In genomic region chr2:158391876-158392275, GRCh38 we compare ENCODE assay signal across 14 cellular contexts.
DNase-seq lines count a peak whose midpoint lies in the region; ATAC-seq, FAIRE-seq and TF ChIP-seq lines count a peak whose summit lies in the region.
"Had no signal": no experiment of that assay in that cellular context is flagged by ENCODE, and none has a peak within 500 bp of the region (broad histone marks: within the 10 kb centered on the region; RNA-seq: fewer than 3 reads in every experiment).

No MANE protein-coding gene starts in this region.

- no peak for TF ChIP-seq CTCF in astrocyte (IDR thresholded peaks at IDR 0.05; ENCODE audit: insufficient read depth, low read depth, low read length)

- peaks cover 9% of the 10 kb centered on the region for H3K27me3 Mint-ChIP-seq in activated CD8-positive, alpha-beta memory T cell treated with anti-CD3 and anti-CD28 coated beads, Interleukin-2, amount 10 ng/mL, durations not matched to agents 7 days and 5 days
- H3K27me3 Mint-ChIP-seq in astrocyte (ENCODE audit: low read depth, unreplicated experiment) = no peaks in the 10 kb centered on the region

- no peak overlapping the region for H3K9ac ChIP-seq in astrocyte (ENCODE audit: low read length)

- ATAC-seq in activated CD8-positive, alpha-beta memory T cell treated with anti-CD3 and anti-CD28 coated beads, Interleukin-2, amount 10 ng/mL, durations not matched to agents 7 days and 5 days = peak; percentile 67
- ATAC-seq in GM18867 (IDR thresholded peaks at IDR 0.05; ENCODE audit: unreplicated experiment) = no peak
- no peak for ATAC-seq in GM18519 (IDR thresholded peaks at IDR 0.05; ENCODE audit: low FRiP score, unreplicated experiment)
- ATAC-seq in GM18498 (IDR thresholded peaks at IDR 0.05; ENCODE audit: unreplicated experiment) = no peak
- ATAC-seq: stimulated activated naive B cell treated with anti-CD40 and anti-IgM and Interleukin-4, amounts not matched to agents 10 μg/mL and 1 μg/mL and 100 μg/mL, for 72 hours had no signal

- no peaks in the 10 kb centered on the region for H3K36me3 ChIP-seq in astrocyte (ENCODE audit: insufficient read depth, low read length)
- H3K36me3 ChIP-seq: cardiac muscle cell had no signal

- peak overlapping the region; percentile 27 for H3K27ac ChIP-seq in astrocyte (ENCODE audit: low read depth, low read length)
- H3K27ac ChIP-seq: cardiac muscle cell had no signal

- no peaks in the 10 kb centered on the region for H3K27me3 ChIP-seq in astrocyte (ENCODE audit: insufficient read depth, low read length)
- H3K27me3 ChIP-seq: cardiac muscle cell had no signal

- H3K4me1 Mint-ChIP-seq in activated CD8-positive, alpha-beta memory T cell treated with anti-CD3 and anti-CD28 coated beads, Interleukin-2, amount 10 ng/mL, durations not matched to agents 7 days and 5 days = peaks cover 8% of the 10 kb centered on the region
- peaks cover 22% of the 10 kb centered on the region for H3K4me1 Mint-ChIP-seq in astrocyte (ENCODE audit: low read depth, unreplicated experiment)

- no peaks in the 10 kb centered on the region for H3K36me3 Mint-ChIP-seq in activated CD8-positive, alpha-beta memory T cell treated with anti-CD3 and anti-CD28 coated beads, Interleukin-2, amount 10 ng/mL, durations not matched to agents 7 days and 5 days
- no peaks in the 10 kb centered on the region for H3K36me3 Mint-ChIP-seq in astrocyte (ENCODE audit: low read depth, unreplicated experiment)
- H3K36me3 Mint-ChIP-seq: immature natural killer cell; stimulated activated naive B cell treated with anti-CD40 and anti-IgM and Interleukin-4, amounts not matched to agents 10 μg/mL and 1 μg/mL and 100 μg/mL, for 72 hours had no signal

- peak overlapping the region; percentile 6 for H2AFZ ChIP-seq in astrocyte (ENCODE audit: low read depth, low read length)

- no peak for FAIRE-seq in astrocyte (lab: Jason Lieb, UNC)

- DNase-seq in activated CD8-positive, alpha-beta memory T cell treated with anti-CD3 and anti-CD28 coated beads, Interleukin-2, amount 10 ng/mL, durations not matched to agents 7 days and 5 days = no peak
- DNase-seq in activated CD8-positive, alpha-beta memory T cell treated with anti-CD3 and anti-CD28 coated beads, Interleukin-2, amount 50 U/mL, for 48 hours = no peak
- DNase-seq in HT-29 (ENCODE audit: low spot score) (peak; percentile 55), astrocyte (ENCODE audit: low read depth) (peak; percentile 43), renal cortical epithelial cell (ENCODE audit: low read depth) (peak; percentile 22)
- DNase-seq: activated CD8-positive, alpha-beta memory T cell treated with anti-CD3 and anti-CD28 coated beads for 24 hours; NCI-H1092; stimulated activated naive B cell treated with anti-CD40 and anti-IgM and Interleukin-4, amounts not matched to agents 10 μg/mL and 1 μg/mL and 100 μg/mL, for 72 hours had no signal

- H3K9me3 ChIP-seq in astrocyte (ENCODE audit: insufficient read depth, low read depth, low read length) = no peaks in the 10 kb centered on the region

- peaks cover 2% of the 10 kb centered on the region for H3K9me3 Mint-ChIP-seq in activated CD8-positive, alpha-beta memory T cell treated with anti-CD3 and anti-CD28 coated beads, Interleukin-2, amount 10 ng/mL, durations not matched to agents 7 days and 5 days (ENCODE audit: low read depth)
- peaks cover 3% of the 10 kb centered on the region for H3K9me3 Mint-ChIP-seq in astrocyte (ENCODE audit: unreplicated experiment)
- H3K9me3 Mint-ChIP-seq: stimulated activated naive B cell treated with anti-CD40 and anti-IgM and Interleukin-4, amounts not matched to agents 10 μg/mL and 1 μg/mL and 100 μg/mL, for 72 hours; T-helper 1 cell treated with Interleukin-12 subunit alpha and Interleukin-12 subunit beta and Interleukin-4 antibody, amounts not matched to agents 30 μg/mL and 1 μg/mL, for 36 hours had no signal

- H3K27ac Mint-ChIP-seq in activated CD8-positive, alpha-beta memory T cell treated with anti-CD3 and anti-CD28 coated beads, Interleukin-2, amount 10 ng/mL, durations not matched to agents 7 days and 5 days = no peak overlapping the region
- peak overlapping the region; percentile 13 for H3K27ac Mint-ChIP-seq in astrocyte (ENCODE audit: unreplicated experiment)
- H3K27ac Mint-ChIP-seq: stimulated activated naive B cell treated with anti-CD40 and anti-IgM and Interleukin-4, amounts not matched to agents 10 μg/mL and 1 μg/mL and 100 μg/mL, for 72 hours; T-helper 1 cell treated with Interleukin-12 subunit alpha and Interleukin-12 subunit beta and Interleukin-4 antibody, amounts not matched to agents 30 μg/mL and 1 μg/mL, for 36 hours had no signal

- no peak overlapping the region for H3K4me3 Mint-ChIP-seq in activated CD8-positive, alpha-beta memory T cell treated with anti-CD3 and anti-CD28 coated beads, Interleukin-2, amount 10 ng/mL, durations not matched to agents 7 days and 5 days
- H3K4me3 Mint-ChIP-seq in astrocyte (ENCODE audit: unreplicated experiment) = no peak overlapping the region
- H3K4me3 Mint-ChIP-seq: stimulated activated naive B cell treated with anti-CD40 and anti-IgM and Interleukin-4, amounts not matched to agents 10 μg/mL and 1 μg/mL and 100 μg/mL, for 72 hours; T-helper 1 cell treated with Interleukin-12 subunit alpha and Interleukin-12 subunit beta and Interleukin-4 antibody, amounts not matched to agents 30 μg/mL and 1 μg/mL, for 36 hours had no signal

- H3K4me2 ChIP-seq in astrocyte (ENCODE audit: low read length) = peak overlapping the region; percentile 44

- no peak overlapping the region for H3K4me3 ChIP-seq in astrocyte (ENCODE audit: insufficient read depth, low read depth, low read length)
- H3K4me3 ChIP-seq: cardiac muscle cell had no signal

- CTCF ChIA-PET in activated CD8-positive, alpha-beta memory T cell treated with anti-CD3 and anti-CD28 coated beads, Interleukin-2, amount 10 ng/mL, durations not matched to agents 7 days and 5 days (lab: Charles Lee) = no interaction called here

- H3K79me2 ChIP-seq in astrocyte (ENCODE audit: insufficient read depth, low read length) = no peaks in the 10 kb centered on the region

- H3K4me1 ChIP-seq in astrocyte (ENCODE audit: insufficient read depth, low read length) = peaks cover 8% of the 10 kb centered on the region

- no peaks in the 10 kb centered on the region for H4K20me1 ChIP-seq in astrocyte (ENCODE audit: insufficient read depth, low read length)

Comparison
In these comparisons a context has a peak if more than half of its experiments do, and no peak if none do; other contexts are left out.
1. DNase-seq: peak in HT-29 (single experiment), astrocyte (single experiment) and renal cortical epithelial cell (single experiment); none in activated CD8-positive, alpha-beta memory T cell treated with anti-CD3 and anti-CD28 coated beads, Interleukin-2, amount 10 ng/mL, durations not matched to agents 7 days and 5 days (single experiment) and activated CD8-positive, alpha-beta memory T cell treated with anti-CD3 and anti-CD28 coated beads, Interleukin-2, amount 50 U/mL, for 48 hours (single experiment).